ENCODE assay signal across 16 cellular contexts in genomic region chr19:45860359-45861259, GRCh38. TPM values are rescaled to one million over a fixed set of nuclear protein-coding genes. Genes with fewer than 3 reads are reported as not detected.
A peak's percentile ranks its signal among the peaks of the same experiment; 100 is the strongest.
DNase-seq lines count a peak whose midpoint lies in the region; ATAC-seq and TF ChIP-seq lines count a peak whose summit lies in the region.
"Had no signal": no experiment of that assay in that cellular context is flagged by ENCODE, and none has a peak within 500 bp of the region (broad histone marks: within the 10 kb centered on the region; RNA-seq: fewer than 3 reads in every experiment).

No MANE protein-coding gene starts in this region.

- H3K27me3 ChIP-seq in endodermal cell (ENCODE audit: control insufficient read depth, insufficient read depth, low read length, poor library complexity, severe bottlenecking), result no peaks in the 10 kb centered on the region
- H3K27me3 ChIP-seq in spleen (replicated peaks in 1 of 7), result peaks cover 0 to 25% (median 14%) of the 10 kb centered on the region in 7 donors
- peaks cover 10 to 11% of the 10 kb centered on the region in 2 donors for H3K27me3 ChIP-seq in right atrium auricular region

- H4K20me1 ChIP-seq in OCI-LY7 (ENCODE audit: insufficient read depth, low read length), result no peaks in the 10 kb centered on the region

- H3K9ac ChIP-seq in endodermal cell (ENCODE audit: extremely low read depth, low read length, poor library complexity, severe bottlenecking), result no peak overlapping the region

- 93 to 96% methylated on average over 4 to 13 of the region's 15 CpGs for WGBS in endodermal cell (ENCODE audit: insufficient coverage in 1 of 2, insufficient read length in 1 of 2), 2 experiments
- 82 to 93% (median 89%) methylated on average over 15 of the region's 15 CpGs for WGBS in spleen, 5 donors

- H3K27ac Mint-ChIP-seq in endodermal cell, result peak overlapping the region; percentile 26

- peak overlapping the region; percentile 93 for H3K4me3 Mint-ChIP-seq in activated T-cell treated with anti-CD3 and anti-CD28 coated beads, Interleukin-2, amount 50 U/mL, for 4 hours
- peak overlapping the region; percentile 100 for H3K4me3 Mint-ChIP-seq in endodermal cell

- ATAC-seq in activated T-cell treated with anti-CD3 and anti-CD28 coated beads, Interleukin-2, amount 50 U/mL, for 4 hours, result no peak
- no peak for ATAC-seq in GM19467 (IDR thresholded peaks at IDR 0.05; ENCODE audit: unreplicated experiment)

- H3K9me3 ChIP-seq in OCI-LY7 (ENCODE audit: low read length) (no peaks in the 10 kb centered on the region), endodermal cell (ENCODE audit: control insufficient read depth, low read length) (no peaks in the 10 kb centered on the region), spleen (no peaks in the 10 kb centered on the region), right atrium auricular region (no peaks in the 10 kb centered on the region)
- H3K9me3 ChIP-seq: prostate gland, SK-N-SH, vagina had no signal

- intact Hi-C loops in OCI-LY7 (cut with micrococcal nuclease; ENCODE audit: unreplicated experiment), result no loop called here
- intact Hi-C loops in spleen (cut with DNase I; ENCODE audit: low total_unique reads), result no loop called here

- H3K9me2 ChIP-seq in OCI-LY7 (ENCODE audit: insufficient read depth, low read length), result no peaks in the 10 kb centered on the region
- H3K9me2 ChIP-seq: SK-N-SH had no signal

- BruUV-seq in OCI-LY7 (replicated peaks; lab: Mats Ljungman, UMichigan), result no TSS peak

- H3K27me3 Mint-ChIP-seq in activated T-cell treated with anti-CD3 and anti-CD28 coated beads, Interleukin-2, amount 50 U/mL, for 4 hours (ENCODE audit: low read depth), result peaks cover 14% of the 10 kb centered on the region
- H3K27me3 Mint-ChIP-seq in endodermal cell (ENCODE audit: insufficient read depth), result no peaks in the 10 kb centered on the region

- H3K4me3 ChIP-seq in OCI-LY7 (ENCODE audit: low read depth, low read length, poor library complexity, severe bottlenecking) (peak overlapping the region; percentile 82), endodermal cell (ENCODE audit: low read length) (peak overlapping the region; percentile 41), spleen (peak overlapping the region in 3 of 8 donors; percentile 86 to 99 (median 90)), right atrium auricular region (no peak overlapping the region)
- H3K4me3 ChIP-seq: prostate gland, vagina had no signal

- no peak overlapping the region for H2AFZ ChIP-seq in OCI-LY7 (ENCODE audit: low read length)

- H3K36me3 ChIP-seq in OCI-LY7 (ENCODE audit: insufficient read depth, low read length), result peaks cover 37% of the 10 kb centered on the region
- H3K36me3 ChIP-seq in endodermal cell (ENCODE audit: control insufficient read depth, insufficient read depth, low read length), result peaks cover 30% of the 10 kb centered on the region
- peaks cover 0 to 57% (median 22%) of the 10 kb centered on the region in 6 donors for H3K36me3 ChIP-seq in spleen
- peaks cover 13% of the 10 kb centered on the region for H3K36me3 ChIP-seq in right atrium auricular region
- H3K36me3 ChIP-seq: prostate gland had no signal

- peaks cover 20% of the 10 kb centered on the region for H3K4me1 ChIP-seq in OCI-LY7 (ENCODE audit: insufficient read depth, low read length, poor library complexity, severe bottlenecking)
- no peaks in the 10 kb centered on the region for H3K4me1 ChIP-seq in endodermal cell (ENCODE audit: control insufficient read depth, insufficient read depth, low read length)
- H3K4me1 ChIP-seq in spleen, result peaks cover 25 to 60% (median 41%) of the 10 kb centered on the region in 6 donors
- peaks cover 0 to 25% of the 10 kb centered on the region in 2 donors for H3K4me1 ChIP-seq in right atrium auricular region

- H3K4me1 Mint-ChIP-seq in activated T-cell treated with anti-CD3 and anti-CD28 coated beads, Interleukin-2, amount 50 U/mL, for 4 hours (ENCODE audit: low read depth), result peaks cover 29% of the 10 kb centered on the region
- peaks cover 3% of the 10 kb centered on the region for H3K4me1 Mint-ChIP-seq in endodermal cell

- peaks cover 12% of the 10 kb centered on the region for H3K36me3 Mint-ChIP-seq in activated T-cell treated with anti-CD3 and anti-CD28 coated beads, Interleukin-2, amount 50 U/mL, for 4 hours (ENCODE audit: insufficient read depth)
- peaks cover 23% of the 10 kb centered on the region for H3K36me3 Mint-ChIP-seq in endodermal cell (ENCODE audit: low read depth)

- no peak for TF ChIP-seq POLR2A in spleen (IDR thresholded peaks at IDR 0.05)

- POLR2A ChIA-PET in OCI-LY7 (lab: Charles Lee), result interaction anchor here (0.6 to 0.7 kb wide), 3 partner anchors 14 to 1053 kb away, joined by 4 read pairs; no protein-coding TSS in a partner anchor

- no peak for TF ChIP-seq CTCF in OCI-LY7 (conservative IDR thresholded peaks at IDR 0.05; ENCODE audit: low read length)
- TF ChIP-seq CTCF in endodermal cell (conservative IDR thresholded peaks at IDR 0.05), result no peak
- TF ChIP-seq CTCF in spleen (IDR thresholded peaks at IDR 0.05 in 8 of 11, conservative IDR thresholded peaks at IDR 0.05 in 3 of 11), result no peak
- TF ChIP-seq CTCF in right atrium auricular region (IDR thresholded peaks at IDR 0.05), result no peak

- no peak for DNase-seq in activated T-cell treated with anti-CD3 and anti-CD28 coated beads, Interleukin-2, amount 50 U/mL, for 4 hours
- no peak for DNase-seq in activated T-cell treated with anti-CD3 and anti-CD28 coated beads, Interleukin-2, amount 50 U/mL, for 48 hours
- no peak for DNase-seq in OCI-LY7 (ENCODE audit: low spot score)
- DNase-seq in endodermal cell, result no peak
- DNase-seq in spleen, result no peak
- DNase-seq in kidney glomerular epithelial cell (lab: John Stamatoyannopoulos, UW), result no peak
- DNase-seq in right atrium auricular region (ENCODE audit: low spot score), result no peak
- DNase-seq: activated CD4-positive, alpha-beta T cell treated with anti-CD3 and anti-CD28 coated beads for 4 hours; cortex of kidney; mesendoderm; NCI-H2081; SK-N-SH had no signal

- H3K9me3 Mint-ChIP-seq in activated T-cell treated with anti-CD3 and anti-CD28 coated beads, Interleukin-2, amount 50 U/mL, for 4 hours, result no peaks in the 10 kb centered on the region
- H3K9me3 Mint-ChIP-seq in endodermal cell, result no peaks in the 10 kb centered on the region

- H3K79me2 ChIP-seq in OCI-LY7 (ENCODE audit: insufficient read depth, low read depth, low read length), result peaks cover 39% of the 10 kb centered on the region

- CTCF ChIA-PET in OCI-LY7 (lab: Charles Lee; ENCODE audit: unreplicated experiment), result interaction anchor here (1.8 kb wide), 1 partner anchor 44 kb away, joined by 3 read pairs; no protein-coding TSS in a partner anchor

- H3K27ac ChIP-seq in OCI-LY7 (ENCODE audit: low read depth, low read length, poor library complexity, severe bottlenecking), result peak overlapping the region; percentile 83
- H3K27ac ChIP-seq in endodermal cell (ENCODE audit: low read depth, low read length), result no peak overlapping the region
- peak overlapping the region in 6 of 8 donors; percentile 27 to 96 (median 46) for H3K27ac ChIP-seq in spleen
- no peak overlapping the region for H3K27ac ChIP-seq in right atrium auricular region
- H3K27ac ChIP-seq: prostate gland, vagina had no signal

- peak overlapping the region; percentile 78 for H3K4me2 ChIP-seq in OCI-LY7 (ENCODE audit: low read length)

RNA-seq across cellular contexts. Expression of gene SYMPK, which starts 2.3 kb away (rescaled TPM):
- 100 to 1,000 TPM in 2 of 3 donors, 10 to 100 TPM in 1; 94.1 to 108 (median 106) TPM for total RNA-seq in activated T-cell treated with anti-CD3 and anti-CD28 coated beads, Interleukin-2, amount 50 U/mL, for 4 hours
- total RNA-seq in OCI-LY7 (2014; rRNA removed; shearing (Covaris generic)), result 84.4 and 116 TPM in 2 replicates
- total RNA-seq in OCI-LY7 (2022) (118 and 133 TPM in 2 replicates), endodermal cell (100 to 1,000 TPM; 104 to 119 TPM), spleen (100 to 1,000 TPM in 1 of 7 donors, 10 to 100 TPM in 6; 56.3 to 106 (median 75.1) TPM), right atrium auricular region (10 to 100 TPM; 16.4 to 20.6 TPM)
- polyA plus RNA-seq in endodermal cell (2013, experiment 1 of 2), result 68.8 TPM
- polyA plus RNA-seq in endodermal cell (2013, experiment 2 of 2), result 64.9 TPM
- 100 to 1,000 TPM in 2 of 3 donors, 10 to 100 TPM in 1; 60.3 to 148 (median 147) TPM for polyA plus RNA-seq in spleen

RNA-seq across cellular contexts. Expression of gene FOXA3, which starts 3.5 kb away (rescaled TPM):
- under 1 TPM; 0.23 to 0.46 (median 0.26) TPM for total RNA-seq in activated T-cell treated with anti-CD3 and anti-CD28 coated beads, Interleukin-2, amount 50 U/mL, for 4 hours
- not detected in 2 replicates for total RNA-seq in OCI-LY7 (2014; rRNA removed; shearing (Covaris generic))
- total RNA-seq in OCI-LY7 (2022), result 0.57 TPM in 1 of 2 replicates, not detected in the other
- 10 to 100 TPM; 54.2 to 58.1 TPM for total RNA-seq in endodermal cell
- 8.4 TPM for polyA plus RNA-seq in endodermal cell (2013, experiment 1 of 2)
- polyA plus RNA-seq in endodermal cell (2013, experiment 2 of 2), result 8.1 TPM
- under 1 TPM in 1 of 7 donors, not detected in 6; 0.24 TPM for total RNA-seq in spleen
- polyA plus RNA-seq in spleen, result under 1 TPM in 2 of 3 donors, not detected in 1; 0.09 to 0.16 TPM
- total RNA-seq in right atrium auricular region, result not detected
- total RNA-seq: LHCN-M2, vagina had no signal

RNA-seq across cellular contexts. Expression of gene IRF2BP1, which starts 25.3 kb away (rescaled TPM):
- 10 to 100 TPM; 21.8 to 24.5 (median 22.2) TPM for total RNA-seq in activated T-cell treated with anti-CD3 and anti-CD28 coated beads, Interleukin-2, amount 50 U/mL, for 4 hours
- total RNA-seq in OCI-LY7 (2014; rRNA removed; shearing (Covaris generic)), result 47.4 and 53.5 TPM in 2 replicates
- total RNA-seq in OCI-LY7 (2022), result 25.4 and 30.9 TPM in 2 replicates
- total RNA-seq in endodermal cell, result 10 to 100 TPM; 23.8 to 30.3 TPM
- polyA plus RNA-seq in endodermal cell (2013, experiment 1 of 2), result 18.0 TPM
- polyA plus RNA-seq in endodermal cell (2013, experiment 2 of 2), result 18.3 TPM
- 10 to 100 TPM; 18.5 to 29.4 (median 23.3) TPM for total RNA-seq in spleen
- polyA plus RNA-seq in spleen, result 10 to 100 TPM in 2 of 3 donors, 1 to 10 TPM in 1; 10.0 to 19.9 (median 10.6) TPM
- total RNA-seq in right atrium auricular region, result 10 to 100 TPM; 24.2 to 30.5 TPM

RNA-seq across cellular contexts. Expression of gene MYPOP, which starts 41.8 kb away (rescaled TPM):
- 1 to 10 TPM; 4.8 to 5.5 (median 5.1) TPM for total RNA-seq in activated T-cell treated with anti-CD3 and anti-CD28 coated beads, Interleukin-2, amount 50 U/mL, for 4 hours
- total RNA-seq in OCI-LY7 (2014; rRNA removed; shearing (Covaris generic)), result 5.2 and 5.3 TPM in 2 replicates
- total RNA-seq in OCI-LY7 (2022), result 15.6 and 16.1 TPM in 2 replicates
- 10 to 100 TPM; 13.6 to 19.9 TPM for total RNA-seq in endodermal cell
- 9.8 TPM for polyA plus RNA-seq in endodermal cell (2013, experiment 1 of 2)
- polyA plus RNA-seq in endodermal cell (2013, experiment 2 of 2), result 8.9 TPM
- 10 to 100 TPM in 4 of 7 donors, 1 to 10 TPM in 3; 5.8 to 13.2 (median 11.0) TPM for total RNA-seq in spleen
- 1 to 10 TPM; 5.1 to 9.6 (median 9.3) TPM for polyA plus RNA-seq in spleen
- total RNA-seq in right atrium auricular region, result 1 to 10 TPM; 6.0 to 7.2 TPM

RNA-seq across cellular contexts. Expression of gene RSPH6A, which starts 45.5 kb away (rescaled TPM):
- total RNA-seq in activated T-cell treated with anti-CD3 and anti-CD28 coated beads, Interleukin-2, amount 50 U/mL, for 4 hours, result under 1 TPM; 0.15 to 0.33 (median 0.26) TPM
- total RNA-seq in OCI-LY7 (2014; rRNA removed; shearing (Covaris generic)), result 0.16 and 0.21 TPM in 2 replicates
- total RNA-seq in OCI-LY7 (2022) (0.63 and 0.72 TPM in 2 replicates), endodermal cell (under 1 TPM; 0.53 TPM), spleen (under 1 TPM in 3 of 7 donors, not detected in 4; 0.19 to 0.41 (median 0.33) TPM), right atrium auricular region (not detected)
- polyA plus RNA-seq in endodermal cell (2013, experiment 1 of 2), result 0.21 TPM
- polyA plus RNA-seq in endodermal cell (2013, experiment 2 of 2), result 0.17 TPM
- under 1 TPM in 1 of 3 donors, not detected in 2; 0.13 TPM for polyA plus RNA-seq in spleen
- total RNA-seq: vagina had no signal

Comparison
In these comparisons a context has a peak if more than half of its experiments do, and no peak if none do; other contexts are left out.
1. H3K27ac ChIP-seq: peak in OCI-LY7 (single experiment) and spleen (6 of 8); none in endodermal cell (single experiment) and right atrium auricular region (0 of 2).
2. H3K4me3 ChIP-seq: peak in OCI-LY7 (single experiment) and endodermal cell (single experiment); none in right atrium auricular region (0 of 2).
3. RNA of gene FOXA3, which starts 3.5 kb away (total RNA-seq): 54.2 to 58.1 TPM in endodermal cell; 0.23 to 0.46 TPM in activated T-cell treated with anti-CD3 and anti-CD28 coated beads, Interleukin-2, amount 50 U/mL, for 4 hours, 0.24 TPM in spleen, 0.57 TPM in OCI-LY7 and not detected in right atrium auricular region; every median in the first group is over 10 times any median in the second.